Comparison of ENCODE assay signal across 9 cellular contexts in genomic region chr16:27515874-27516353, GRCh38. TPM values are rescaled to one million over a fixed set of nuclear protein-coding genes. Genes with fewer than 3 reads are reported as not detected.
DNase-seq lines count a peak whose midpoint lies in the region; ATAC-seq and TF ChIP-seq lines count a peak whose summit lies in the region.
"Had no signal": no experiment of that assay in that cellular context is flagged by ENCODE, and none has a peak within 500 bp of the region (broad histone marks: within the 10 kb centered on the region; RNA-seq: fewer than 3 reads in every experiment).

No MANE protein-coding gene starts in this region.

- H3K4me1 Mint-ChIP-seq in activated T-cell treated with anti-CD3 and anti-CD28 coated beads, Interleukin-2, amount 50 U/mL, for 24 hours (ENCODE audit: low read depth), result no peaks in the 10 kb centered on the region
- H3K4me1 Mint-ChIP-seq: activated naive CD4-positive, alpha-beta T cell treated with anti-CD3 and anti-CD28 coated beads, Interleukin-2, amount 50 U/mL, for 24 hours had no signal

- ATAC-seq in right cardiac atrium, result peak; percentile 2 to 28

- H3K36me3 ChIP-seq in Karpas-422 (ENCODE audit: insufficient read depth, low read length) (peaks cover 9% of the 10 kb centered on the region; the same call in 1 of the 2 replicates), tibial artery (peaks cover 17 to 89% (median 73%) of the 10 kb centered on the region in 3 donors)

- no peak overlapping the region for H3K27ac Mint-ChIP-seq in activated T-cell treated with anti-CD3 and anti-CD28 coated beads, Interleukin-2, amount 50 U/mL, for 24 hours

- H3K27ac ChIP-seq in Karpas-422 (ENCODE audit: low read length), result no peak overlapping the region
- H3K27ac ChIP-seq in right cardiac atrium (ENCODE audit: low read length), result no peak overlapping the region
- no peak overlapping the region for H3K27ac ChIP-seq in tibial artery

- H3K36me3 Mint-ChIP-seq in activated T-cell treated with anti-CD3 and anti-CD28 coated beads, Interleukin-2, amount 50 U/mL, for 24 hours (ENCODE audit: low read depth), result peaks cover 77% of the 10 kb centered on the region

- 74% methylated on average over 9 of the region's 9 CpGs for WGBS in right cardiac atrium

- H3K4me3 ChIP-seq in Karpas-422 (ENCODE audit: low read length) (no peak overlapping the region), right cardiac atrium (ENCODE audit: low read length) (no peak overlapping the region), tibial artery (no peak overlapping the region)

- no peaks in the 10 kb centered on the region for H3K9me2 ChIP-seq in Karpas-422 (replicated peaks; ENCODE audit: insufficient read depth, low read length)

- H3K4me2 ChIP-seq in Karpas-422 (ENCODE audit: low read depth, low read length, poor library complexity, severe bottlenecking), result no peak overlapping the region

- H3K4me1 ChIP-seq in Karpas-422 (ENCODE audit: low read length), result peaks cover 18% of the 10 kb centered on the region
- H3K4me1 ChIP-seq in right cardiac atrium (ENCODE audit: control insufficient read depth, insufficient read depth, low read length), result no peaks in the 10 kb centered on the region
- H3K4me1 ChIP-seq in tibial artery, result peaks cover 0 to 2% (median 0%) of the 10 kb centered on the region in 4 donors

- H3K9me3 ChIP-seq in Karpas-422 (ENCODE audit: low read length), result no peaks in the 10 kb centered on the region
- H3K9me3 ChIP-seq in right cardiac atrium (ENCODE audit: control insufficient read depth, low read length), result no peaks in the 10 kb centered on the region
- H3K9me3 ChIP-seq in tibial artery, result no peaks in the 10 kb centered on the region

- no peaks in the 10 kb centered on the region for H4K20me1 ChIP-seq in Karpas-422 (ENCODE audit: insufficient read depth, low read depth, low read length)

- intact Hi-C loops in right cardiac atrium (cut with DNase I), result no loop called here
- intact Hi-C loops in tibial artery (cut with DNase I; ENCODE audit: low total_unique reads), result no loop called here

- no peak overlapping the region for H3K9ac ChIP-seq in Karpas-422 (ENCODE audit: low read length)

- no peaks in the 10 kb centered on the region for H3K9me3 Mint-ChIP-seq in activated T-cell treated with anti-CD3 and anti-CD28 coated beads, Interleukin-2, amount 50 U/mL, for 24 hours
- H3K9me3 Mint-ChIP-seq: activated naive CD4-positive, alpha-beta T cell treated with anti-CD3 and anti-CD28 coated beads, Interleukin-2, amount 50 U/mL, for 24 hours had no signal

- 0 out of 2 replicates have a peak, but pooled peaks cover 5% of the 10 kb centered on the region for H3K79me2 ChIP-seq in Karpas-422 (ENCODE audit: low read length)

- H2AFZ ChIP-seq in Karpas-422 (ENCODE audit: low read length), result no peak overlapping the region

- TF ChIP-seq CTCF in tibial artery (IDR thresholded peaks at IDR 0.05), result peak in 1 of 2 experiments; percentile 30

- H3K27me3 ChIP-seq in Karpas-422 (ENCODE audit: low read length) (no peaks in the 10 kb centered on the region), right cardiac atrium (ENCODE audit: control insufficient read depth, insufficient read depth) (no peaks in the 10 kb centered on the region), tibial artery (no peaks in the 10 kb centered on the region)

- no peak overlapping the region for H3K4me3 Mint-ChIP-seq in activated T-cell treated with anti-CD3 and anti-CD28 coated beads, Interleukin-2, amount 50 U/mL, for 24 hours
- H3K4me3 Mint-ChIP-seq: activated naive CD4-positive, alpha-beta T cell treated with anti-CD3 and anti-CD28 coated beads, Interleukin-2, amount 50 U/mL, for 24 hours had no signal

- DNase-seq in SIG-M5 treated with dmso at 0.1 percent for 504 hours (lab: John Stamatoyannopoulos, UW; ENCODE audit: unreplicated experiment) (peak; percentile 43), SIG-M5 (lab: John Stamatoyannopoulos, UW) (no peak), Karpas-422 (peak; percentile 87), right cardiac atrium (peak in 1 of 3 donors; percentile 67), DMS153 treated with DMSO at 0.1 percent for 48 hours (lab: John Stamatoyannopoulos, UW; ENCODE audit: unreplicated experiment) (no peak), tibial artery (no peak)
- peak; percentile 50 for DNase-seq in activated T-cell treated with anti-CD3 and anti-CD28 coated beads, Interleukin-2, amount 50 U/mL, for 24 hours
- peak; percentile 26 to 40 for DNase-seq in stimulated activated CD4-positive, alpha-beta T cell treated with anti-CD3 and anti-CD28 coated beads, Interleukin-2, amount 100 ng/mL, for 24 hours

- H3K27me3 Mint-ChIP-seq in activated T-cell treated with anti-CD3 and anti-CD28 coated beads, Interleukin-2, amount 50 U/mL, for 24 hours, result no peaks in the 10 kb centered on the region
- H3K27me3 Mint-ChIP-seq: activated naive CD4-positive, alpha-beta T cell treated with anti-CD3 and anti-CD28 coated beads, Interleukin-2, amount 50 U/mL, for 24 hours had no signal

RNA-seq across cellular contexts. Expression of gene GTF3C1, which starts 33.8 kb away (rescaled TPM):
- total RNA-seq in Karpas-422 (2014; rRNA removed; shearing (Covaris generic); ENCODE audit: low replicate concordance), result 46.6 and 78.0 TPM in 2 replicates
- 10 to 100 TPM; 49.8 to 58.6 (median 57.4) TPM for total RNA-seq in right cardiac atrium
- polyA plus RNA-seq in right cardiac atrium, result 49.0 TPM

RNA-seq across cellular contexts. Expression of gene KATNIP, which starts 34.0 kb away (rescaled TPM):
- 8.5 and 14.4 TPM in 2 replicates for total RNA-seq in Karpas-422 (2014; rRNA removed; shearing (Covaris generic); ENCODE audit: low replicate concordance)
- total RNA-seq in right cardiac atrium, result 10 to 100 TPM; 10.0 to 13.4 (median 12.3) TPM
- 7.0 TPM for polyA plus RNA-seq in right cardiac atrium

Comparison
In these comparisons a context has a peak if more than half of its experiments do, and no peak if none do; other contexts are left out.
1. DNase-seq: peak in SIG-M5 treated with dmso at 0.1 percent for 504 hours (single experiment), Karpas-422 (single experiment), activated T-cell treated with anti-CD3 and anti-CD28 coated beads, Interleukin-2, amount 50 U/mL, for 24 hours (single experiment) and stimulated activated CD4-positive, alpha-beta T cell treated with anti-CD3 and anti-CD28 coated beads, Interleukin-2, amount 100 ng/mL, for 24 hours (2 of 2); none in SIG-M5 (single experiment), DMS153 treated with DMSO at 0.1 percent for 48 hours (single experiment) and tibial artery (0 of 2).